9 cellular contexts compared by ENCODE assay signal in the genomic region with DNA sequence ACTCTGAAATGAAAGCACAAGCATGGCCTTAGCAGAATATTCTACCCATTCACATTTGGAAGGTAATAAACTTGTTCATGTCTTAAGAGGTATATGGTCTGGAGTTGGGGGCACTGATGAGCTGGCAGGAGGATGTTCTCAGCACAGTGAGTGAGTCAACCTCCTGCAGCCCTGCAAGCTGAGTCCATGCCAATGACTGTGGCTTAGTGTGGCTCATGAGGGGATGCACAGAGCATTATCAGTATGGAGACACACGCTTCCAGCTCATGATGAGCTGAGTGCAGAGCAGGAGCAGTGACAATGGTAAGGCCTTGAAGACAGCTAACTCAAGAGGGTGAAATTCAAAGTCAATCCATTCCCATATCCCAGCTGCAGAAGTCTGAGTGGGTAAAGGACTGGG.
A peak's percentile ranks its signal among the peaks of the same experiment; 100 is the strongest.
DNase-seq lines count a peak whose midpoint lies in the region; ATAC-seq and TF ChIP-seq lines count a peak whose summit lies in the region.
"Had no signal": no experiment of that assay in that cellular context is flagged by ENCODE, and none has a peak within 500 bp of the region (broad histone marks: within the 10 kb centered on the region; RNA-seq: fewer than 3 reads in every experiment).

No MANE protein-coding gene starts in this region.

- ATAC-seq in IMR-90 (ENCODE audit: low read depth) (peak; percentile 53), HG03039 (IDR thresholded peaks at IDR 0.05; ENCODE audit: unreplicated experiment) (no peak)
- ATAC-seq: left ventricle myocardium superior had no signal

- H3K56ac ChIP-seq in IMR-90 (ENCODE audit: extremely low read depth, insufficient read depth, low read length): peak overlapping the region; percentile 81

- no TSS peak for BruUV-seq in IMR-90 (replicated peaks; lab: Mats Ljungman, UMichigan)

- H4K91ac ChIP-seq in IMR-90 (ENCODE audit: insufficient read depth, low read depth, low read length): peak overlapping the region; percentile 98

- H3K4me1 ChIP-seq in IMR-90 (ENCODE audit: control insufficient read depth, insufficient read depth, low read length) (peaks cover 24% of the 10 kb centered on the region), skeletal muscle satellite cell (ENCODE audit: control insufficient read depth, insufficient read depth, low read length) (peaks cover 26% of the 10 kb centered on the region)

- H2AK9ac ChIP-seq in IMR-90 (replicated peaks; ENCODE audit: low read depth, low read length, poor library complexity): peak overlapping the region; percentile 34

- POLR2A ChIA-PET in IMR-90 (lab: Charles Lee; ENCODE audit: unreplicated experiment): interaction anchor here (0.7 kb wide), 1 partner anchor 39 kb away, joined by 4 read pairs; no protein-coding TSS in a partner anchor

- in situ Hi-C loops in IMR-90 (cut with MboI; ENCODE audit: low sequenced_read_pairs) (no loop called here), brain microvascular endothelial cell (cut with HindIII; ENCODE audit: low pct_ligation_motif_present, low sequenced_read_pairs) (no loop called here)

- H3K9me3 ChIP-seq in IMR-90 (ENCODE audit: control insufficient read depth, insufficient read depth, low read length) (no peaks in the 10 kb centered on the region), skeletal muscle satellite cell (replicated peaks; ENCODE audit: low read length) (no peaks in the 10 kb centered on the region)

- H3K4me3 ChIP-seq in IMR-90 (ENCODE audit: insufficient read depth, low read depth, low read length) (no peak overlapping the region), brain microvascular endothelial cell (ENCODE audit: low read depth, low read length) (no peak overlapping the region), skeletal muscle satellite cell (ENCODE audit: low read length) (no peak overlapping the region)

- H3K79me1 ChIP-seq in IMR-90 (ENCODE audit: low read depth in 1 of 2, low read length in 2 of 2): peaks cover 0 to 21% of the 10 kb centered on the region in 2 experiments; a peak in 3 of 4 replicates

- dilution Hi-C loops in IMR-90 (cut with HindIII; ENCODE audit: low sequenced_read_pairs, unreplicated experiment): no loop called here

- H3K14ac ChIP-seq in IMR-90 (replicated peaks; ENCODE audit: low read depth, low read length): peak overlapping the region; percentile 78

- TF ChIP-seq RAD21 in IMR-90 (IDR thresholded peaks at IDR 0.05; ENCODE audit: low read length): peak; percentile 31; the same call in 1 of the 2 replicates

- peak overlapping the region; percentile 95 for H2BK120ac ChIP-seq in IMR-90 (ENCODE audit: low read depth, low read length)

- no CpG with 5 or more reads among the region's 1 CpG for WGBS in IMR-90 (ENCODE audit: extremely low coverage in 2 of 2, insufficient read length in 1 of 2), 2 experiments

- H2BK20ac ChIP-seq in IMR-90 (ENCODE audit: low read depth, low read length): peak overlapping the region; percentile 98

- no peaks in the 10 kb centered on the region for H3K27me3 ChIP-seq in IMR-90 (ENCODE audit: control insufficient read depth, insufficient read depth, low read length)
- H3K27me3 ChIP-seq in brain microvascular endothelial cell (replicated peaks): no peaks in the 10 kb centered on the region
- H3K27me3 ChIP-seq in skeletal muscle satellite cell (ENCODE audit: control insufficient read depth, insufficient read depth, low read length): no peaks in the 10 kb centered on the region

- H3K9me1 ChIP-seq in IMR-90 (ENCODE audit: insufficient read depth, low read length): peaks cover 22% of the 10 kb centered on the region

- H2AK5ac ChIP-seq in IMR-90 (ENCODE audit: low read depth, low read length): peak overlapping the region; percentile 53

- peak; percentile 97 for DNase-seq in EH (ENCODE audit: low read depth)
- peak; percentile 96 for DNase-seq in IMR-90
- peak; percentile 92 for DNase-seq in brain microvascular endothelial cell
- DNase-seq in anterior cingulate cortex (lab: John Stamatoyannopoulos, UW): no peak
- DNase-seq in midbrain (lab: John Stamatoyannopoulos, UW): no peak
- DNase-seq in iPS-NIHi11 (ENCODE audit: low spot score): no peak
- DNase-seq: left ventricle myocardium superior had no signal

- H3K4me2 ChIP-seq in IMR-90 (ENCODE audit: low read depth, low read length): no peak overlapping the region
- peak overlapping the region; percentile 17 for H3K4me2 ChIP-seq in skeletal muscle satellite cell (ENCODE audit: low read length)

- TF ChIP-seq CTCF in IMR-90 (conservative IDR thresholded peaks at IDR 0.05; ENCODE audit: low read depth, low read length) (no peak), brain microvascular endothelial cell (IDR thresholded peaks at IDR 0.05; ENCODE audit: low read depth, low read length, missing control alignments) (no peak)

- peak overlapping the region; percentile 80 for H3K23ac ChIP-seq in IMR-90 (ENCODE audit: low read depth, low read length)

- H4K20me1 ChIP-seq in IMR-90 (ENCODE audit: insufficient read depth, low read length): no peaks in the 10 kb centered on the region

- peak overlapping the region; percentile 8 to 97 for H4K8ac ChIP-seq in IMR-90 (ENCODE audit: low read depth in 2 of 2, low read length in 2 of 2)

- H3K9ac ChIP-seq in IMR-90 (ENCODE audit: low read depth, low read length) (peak overlapping the region; percentile 12; the same call in 1 of the 2 replicates), skeletal muscle satellite cell (ENCODE audit: low read depth, low read length) (no peak overlapping the region)

- peak overlapping the region; percentile 0; the same call in 1 of the 2 replicates for H3K27ac ChIP-seq in IMR-90 (ENCODE audit: insufficient read depth, low read length)
- H3K27ac ChIP-seq in brain microvascular endothelial cell: peak overlapping the region; percentile 60

- H4K5ac ChIP-seq in IMR-90 (ENCODE audit: low read depth, low read length): peak overlapping the region; percentile 27

- peak overlapping the region; percentile 87 for H2BK5ac ChIP-seq in IMR-90 (ENCODE audit: low read depth, low read length, poor library complexity, severe bottlenecking)

- H2AFZ ChIP-seq in IMR-90 (replicated peaks; ENCODE audit: low read length, poor library complexity): peak overlapping the region; percentile 11

- CTCF ChIA-PET in IMR-90 (lab: Yijun Ruan, JAX): interaction anchor here (0.6 to 1.5 kb wide), 7 partner anchors 18 to 122 kb away, joined by 3 to 5 read pairs (median 3); no protein-coding TSS in a partner anchor

- intact Hi-C loops in IMR-90 (cut with micrococcal nuclease): no loop called here

- peak overlapping the region; percentile 92; the same call in 2 of the 3 replicates for H2BK15ac ChIP-seq in IMR-90 (ENCODE audit: low read depth, low read length)

- peak; percentile 59; the same call in 1 of the 2 replicates for TF ChIP-seq POLR2A in IMR-90 (IDR thresholded peaks at IDR 0.05; ENCODE audit: low read depth, low read length)

- peak overlapping the region; percentile 93 for H3K4ac ChIP-seq in IMR-90 (ENCODE audit: low read depth, low read length)

- H3K18ac ChIP-seq in IMR-90 (ENCODE audit: low read depth, low read length): peak overlapping the region; percentile 1; the same call in 1 of the 2 replicates

- H3K36me3 ChIP-seq in IMR-90 (ENCODE audit: control insufficient read depth, insufficient read depth, low read length): no peaks in the 10 kb centered on the region
- H3K36me3 ChIP-seq in brain microvascular endothelial cell (replicated peaks): no peaks in the 10 kb centered on the region
- H3K36me3 ChIP-seq in skeletal muscle satellite cell (ENCODE audit: insufficient read depth, low read length): no peaks in the 10 kb centered on the region

TF ChIP-seq in IMR-90, 13 proteins besides CTCF, POLR2A, EP300 and RAD21:
- TF ChIP-seq CEBPB (IDR thresholded peaks at IDR 0.05; ENCODE audit: low read depth, low read length) (0 out of 2 replicates have a peak, but pooled peaks have one; percentile 44), RCOR1 (IDR thresholded peaks at IDR 0.05; ENCODE audit: insufficient replicate concordance, low read length) (peak; percentile 71), CHD1 (IDR thresholded peaks at IDR 0.05; ENCODE audit: low read depth, low read length) (no peak), FOS (IDR thresholded peaks at IDR 0.05; ENCODE audit: low read depth, low read length) (peak; percentile 73), MAFK (IDR thresholded peaks at IDR 0.05; ENCODE audit: low read depth, low read length) (peak; percentile 16; the same call in 1 of the 2 replicates), MAZ (IDR thresholded peaks at IDR 0.05; ENCODE audit: borderline replicate concordance, low read depth, low read length) (peak; percentile 59; the same call in 1 of the 2 replicates), BHLHE40 (IDR thresholded peaks at IDR 0.05; ENCODE audit: low read depth, low read length) (peak; percentile 56; the same call in 1 of the 2 replicates), RFX5 (IDR thresholded peaks at IDR 0.05; ENCODE audit: low read depth, low read length) (no peak), MXI1 (IDR thresholded peaks at IDR 0.05; ENCODE audit: borderline replicate concordance, low read depth, low read length) (peak; percentile 26; the same call in 1 of the 2 replicates), USF2 (IDR thresholded peaks at IDR 0.05; ENCODE audit: low read depth, low read length) (peak; percentile 31; the same call in 1 of the 2 replicates), SMC3 (IDR thresholded peaks at IDR 0.05; ENCODE audit: low read depth, low read length) (0 out of 2 replicates have a peak, but pooled peaks have one; percentile 4), NFE2L2 (IDR thresholded peaks at IDR 0.05; ENCODE audit: low read depth, low read length) (no peak)
- TF ChIP-seq, protein P1, sequence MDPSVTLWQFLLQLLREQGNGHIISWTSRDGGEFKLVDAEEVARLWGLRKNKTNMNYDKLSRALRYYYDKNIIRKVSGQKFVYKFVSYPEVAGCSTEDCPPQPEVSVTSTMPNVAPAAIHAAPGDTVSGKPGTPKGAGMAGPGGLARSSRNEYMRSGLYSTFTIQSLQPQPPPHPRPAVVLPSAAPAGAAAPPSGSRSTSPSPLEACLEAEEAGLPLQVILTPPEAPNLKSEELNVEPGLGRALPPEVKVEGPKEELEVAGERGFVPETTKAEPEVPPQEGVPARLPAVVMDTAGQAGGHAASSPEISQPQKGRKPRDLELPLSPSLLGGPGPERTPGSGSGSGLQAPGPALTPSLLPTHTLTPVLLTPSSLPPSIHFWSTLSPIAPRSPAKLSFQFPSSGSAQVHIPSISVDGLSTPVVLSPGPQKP (IDR thresholded peaks at IDR 0.05; ENCODE audit: borderline replicate concordance, low read depth, low read length): no peak

Comparison
In these comparisons a context has a peak if more than half of its experiments do, and no peak if none do; other contexts are left out.
1. DNase-seq: peak in EH (single experiment), IMR-90 (single experiment) and brain microvascular endothelial cell (single experiment); none in anterior cingulate cortex (0 of 58), midbrain (single experiment) and iPS-NIHi11 (single experiment).